In genomic region chr1:165392634-165393571, GRCh38 we compare ENCODE assay signal across 8 cellular contexts. TPM values are rescaled to one million over a fixed set of nuclear protein-coding genes. Genes with fewer than 3 reads are reported as not detected.
DNase-seq lines count a peak whose midpoint lies in the region; ATAC-seq and TF ChIP-seq lines count a peak whose summit lies in the region.

No MANE protein-coding gene starts in this region.

- CTCF ChIA-PET in HCT116 (lab: Charles Lee) = interaction anchor here (0.6 to 2.9 kb wide), 14 partner anchors 10 to 1664 kb away, joined by 3 to 21 read pairs (median 4); no protein-coding TSS in a partner anchor

- no peak for TF ChIP-seq POLR2A in HCT116 (IDR thresholded peaks at IDR 0.05; ENCODE audit: borderline replicate concordance, extremely low read depth, insufficient read depth, insufficient read length)
- TF ChIP-seq POLR2A in tibial nerve (IDR thresholded peaks at IDR 0.05) = no peak

- H3K36me3 ChIP-seq in HCT116 (ENCODE audit: control insufficient read depth in 1 of 2, insufficient read depth in 2 of 2, low read length in 2 of 2) (no peaks in the 10 kb centered on the region), SJCRH30 (no peaks in the 10 kb centered on the region), parathyroid adenoma (ENCODE audit: control insufficient read depth, insufficient read depth, low read length) (no peaks in the 10 kb centered on the region), tibial nerve (no peaks in the 10 kb centered on the region)

- no peak overlapping the region for H3K27ac ChIP-seq in HCT116 (ENCODE audit: low read depth, low read length)
- peak overlapping the region; percentile 33 for H3K27ac ChIP-seq in SJCRH30
- H3K27ac ChIP-seq in parathyroid adenoma = no peak overlapping the region
- peak overlapping the region in 3 of 4 donors; percentile 10 to 70 (median 69) for H3K27ac ChIP-seq in tibial nerve

- H3K9me2 ChIP-seq in HCT116 (ENCODE audit: insufficient read depth) = no peaks in the 10 kb centered on the region

- H3K4me3 ChIP-seq in HCT116 (replicated peaks in 1 of 2; ENCODE audit: low read depth in 1 of 2, low read length in 2 of 2) (no peak overlapping the region), SJCRH30 (peak overlapping the region; percentile 48), parathyroid adenoma (ENCODE audit: low read depth, low read length) (no peak overlapping the region), tibial nerve (peak overlapping the region in 3 of 4 donors; percentile 14 to 43 (median 15))

- H3K9ac ChIP-seq in HCT116 (ENCODE audit: low read length) (no peak overlapping the region), parathyroid adenoma (no peak overlapping the region)

- H3K4me2 ChIP-seq in HCT116 (ENCODE audit: low read length) = peak overlapping the region; percentile 47
- no peak overlapping the region for H3K4me2 ChIP-seq in parathyroid adenoma (ENCODE audit: low read length)

- H3K27me3 ChIP-seq in HCT116 (ENCODE audit: insufficient read depth, low read length) (peaks cover 38% of the 10 kb centered on the region), SJCRH30 (no peaks in the 10 kb centered on the region), parathyroid adenoma (ENCODE audit: control insufficient read depth, insufficient read depth, low read length) (no peaks in the 10 kb centered on the region), tibial nerve (peaks cover 0 to 11% of the 10 kb centered on the region in 2 donors)

- BruUV-seq in HCT116 (replicated peaks; lab: Mats Ljungman, UMichigan) = no TSS peak

- H3K9me3 ChIP-seq in HCT116 (ENCODE audit: control insufficient read depth in 1 of 2, insufficient read depth in 1 of 2, low read depth in 1 of 2, low read length in 2 of 2) (no peaks in the 10 kb centered on the region), SJCRH30 (replicated peaks) (no peaks in the 10 kb centered on the region), parathyroid adenoma (ENCODE audit: control insufficient read depth, low read length) (no peaks in the 10 kb centered on the region), tibial nerve (no peaks in the 10 kb centered on the region)

- H4K20me1 ChIP-seq in HCT116 (ENCODE audit: insufficient read depth) = no peaks in the 10 kb centered on the region

- 14 to 17% methylated on average over 19 of the region's 19 CpGs for WGBS in tibial nerve, 2 donors

- POLR2A ChIA-PET in HCT116 (lab: Charles Lee) = no interaction called here

- peak; percentile 86 for TF ChIP-seq RAD21 in HCT116 (IDR thresholded peaks at IDR 0.05; ENCODE audit: low read depth)

- peak; percentile 99 for ATAC-seq in HCT116

- TF ChIP-seq CTCF in HCT116 (IDR thresholded peaks at IDR 0.05 in 2 of 3, conservative IDR thresholded peaks at IDR 0.05 in 1 of 3; ENCODE audit: borderline replicate concordance in 1 of 3, insufficient read depth in 1 of 3, low read depth in 2 of 3, low read length in 2 of 3) = peak; percentile 63 to 94 (median 91)
- peak; percentile 77 for TF ChIP-seq CTCF in parathyroid adenoma (IDR thresholded peaks at IDR 0.05)
- peak; percentile 95 to 96 (median 96) for TF ChIP-seq CTCF in tibial nerve (IDR thresholded peaks at IDR 0.05)

- H2AFZ ChIP-seq in HCT116 (ENCODE audit: low read depth, low read length, poor library complexity, severe bottlenecking) = peak overlapping the region; percentile 1
- peak overlapping the region; percentile 14 for H2AFZ ChIP-seq in parathyroid adenoma

- intact Hi-C loops in HCT116 (cut with micrococcal nuclease) = loop anchor here (1.0 to 5.0 kb wide), 2 partner anchors 200 to 519 kb away; no protein-coding TSS in a partner anchor

- H3K4me1 ChIP-seq in HCT116 (ENCODE audit: control insufficient read depth in 1 of 2, insufficient read depth in 2 of 2, low read length in 2 of 2) (peaks cover 4 to 7% of the 10 kb centered on the region in 2 experiments; a peak in 2 of 4 replicates), SJCRH30 (peaks cover 29% of the 10 kb centered on the region), parathyroid adenoma (no peaks in the 10 kb centered on the region), tibial nerve (peaks cover 0 to 21% (median 8%) of the 10 kb centered on the region in 4 donors)

- DNase-seq in GM04504 (ENCODE audit: low read depth) (peak; percentile 92), HCT116 (ENCODE audit: low read depth, low spot score) (peak; percentile 55), M059J (ENCODE audit: low read depth) (peak; percentile 92), SJCRH30 (peak; percentile 92 to 96), globus pallidus (ENCODE audit: low spot score) (peak; percentile 72), tibial nerve (ENCODE audit: low spot score in 2 of 2) (peak; percentile 83 to 93)
- peak; percentile 75 for DNase-seq in activated gamma-delta T cell treated with anti-CD3 and anti-CD28 coated beads, Interleukin-2, amount 50 U/mL, for 16 hours (ENCODE audit: low read depth)

- RAD21 ChIA-PET in HCT116 (lab: Charles Lee; ENCODE audit: low non-redundant PET in 1 of 2, low total read pairs in 2 of 2, uncharacterized antibody in 2 of 2, unreplicated experiment in 2 of 2) = interaction anchor here (1.4 to 1.5 kb wide), 2 partner anchors 199 to 200 kb away, joined by 4 to 8 read pairs; no protein-coding TSS in a partner anchor

- TF ChIP-seq EP300 in tibial nerve (IDR thresholded peaks at IDR 0.05) = peak in 1 of 2 donors; percentile 76

- H3K79me2 ChIP-seq in HCT116 (ENCODE audit: insufficient read depth, low read length) (no peaks in the 10 kb centered on the region), parathyroid adenoma (no peaks in the 10 kb centered on the region)

TF ChIP-seq in HCT116, 20 proteins besides CTCF, POLR2A, EP300 and RAD21:
- TF ChIP-seq SP1 (IDR thresholded peaks at IDR 0.05; ENCODE audit: low read depth) (no peak), ZNF274 (IDR thresholded peaks at IDR 0.05; ENCODE audit: low read depth, low read length) (no peak), YY1 (IDR thresholded peaks at IDR 0.05; ENCODE audit: extremely low read depth, insufficient replicate concordance, low read depth, low read length) (peak; percentile 28), CEBPB (IDR thresholded peaks at IDR 0.05; ENCODE audit: low read depth) (no peak), MAX (IDR thresholded peaks at IDR 0.05) (0 out of 2 replicates have a peak, but pooled peaks have one; percentile 25), REST (IDR thresholded peaks at IDR 0.05; ENCODE audit: low read depth) (no peak), TCF7L2 (IDR thresholded peaks at IDR 0.05; ENCODE audit: borderline replicate concordance, extremely low read depth, insufficient read depth, insufficient read length) (no peak)

RNA-seq across cellular contexts. Expression of gene LMX1A, which starts 36.4 kb away (rescaled TPM):
- total RNA-seq in HCT116 (2021; ENCODE audit: unreplicated experiment) (not detected), tibial nerve (under 1 TPM in 1 of 4 donors, not detected in 3; 0.84 TPM)
- not detected in 2 replicates for polyA plus RNA-seq in HCT116 (2012)
- total RNA-seq in M059J (2014; rRNA removed; shearing (Covaris generic)) = not detected in 2 replicates
- total RNA-seq in SJCRH30 (2014; rRNA removed; shearing (Covaris generic)) = not detected in 2 replicates

RNA-seq across cellular contexts. Expression of gene RXRG, which starts 52.0 kb away (rescaled TPM):
- total RNA-seq in HCT116 (2021; ENCODE audit: unreplicated experiment) (not detected), tibial nerve (10 to 100 TPM in 2 of 4 donors, 1 to 10 TPM in 2; 3.3 to 13.8 (median 7.3) TPM)
- polyA plus RNA-seq in HCT116 (2012) = not detected in 2 replicates
- total RNA-seq in M059J (2014; rRNA removed; shearing (Covaris generic)) = not detected in 2 replicates
- total RNA-seq in SJCRH30 (2014; rRNA removed; shearing (Covaris generic)) = 10.9 and 13.4 TPM in 2 replicates

Comparison
In these comparisons a context has a peak if more than half of its experiments do, and no peak if none do; other contexts are left out.
1. H3K27ac ChIP-seq: peak in SJCRH30 (single experiment) and tibial nerve (3 of 4); none in HCT116 (single experiment) and parathyroid adenoma (single experiment).
2. H3K4me3 ChIP-seq: peak in SJCRH30 (single experiment) and tibial nerve (3 of 4); none in HCT116 (0 of 2) and parathyroid adenoma (single experiment).
3. Peak in every context shown above with its lines, with median percentiles within 50 percentile points of each other: DNase-seq and CTCF ChIP-seq.